In the genomic region with DNA sequence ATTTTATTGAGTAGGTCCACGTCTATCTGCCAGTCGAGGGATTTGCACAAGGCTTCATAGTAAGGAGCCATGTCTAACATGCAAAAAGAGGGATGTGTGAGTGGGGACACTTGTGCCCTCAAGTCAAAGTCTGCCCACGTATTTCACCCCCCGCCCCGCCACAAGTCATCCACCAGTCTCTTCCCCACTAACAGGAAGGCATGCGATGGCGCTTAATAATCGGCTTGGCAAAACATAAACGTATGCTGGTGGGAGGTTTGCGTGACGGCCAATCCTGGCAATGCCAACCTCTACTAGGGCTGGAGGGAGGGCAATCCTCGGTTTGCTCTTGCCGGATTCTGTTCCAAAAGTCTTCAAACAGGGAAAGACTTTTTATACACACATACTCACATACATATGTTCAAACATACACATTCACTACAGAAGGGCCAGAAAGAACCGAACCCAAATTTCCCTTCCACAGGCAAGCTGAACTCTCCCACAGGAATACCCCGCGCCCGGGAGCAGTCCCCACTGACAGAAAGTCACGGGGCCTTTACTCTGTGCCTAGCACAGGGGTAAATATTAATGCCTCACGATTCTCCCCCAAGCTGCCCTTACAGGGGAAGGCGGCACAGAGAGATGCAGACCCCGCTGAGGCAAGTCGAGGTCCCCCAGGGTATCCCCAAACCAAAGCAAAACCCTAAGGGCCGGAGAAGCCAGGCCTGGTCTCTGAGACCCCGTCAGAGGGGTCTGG, we compare ENCODE assay signal across 8 cellular contexts. TPM values are rescaled to one million over a fixed set of nuclear protein-coding genes. Genes with fewer than 3 reads are reported as not detected.
DNase-seq lines count a peak whose midpoint lies in the region; ATAC-seq and TF ChIP-seq lines count a peak whose summit lies in the region.

No MANE protein-coding gene starts in this region.

- H3K36me3 Mint-ChIP-seq in naive thymus-derived CD4-positive, alpha-beta T cell, result peaks cover 0 to 24% (median 17%) of the 10 kb centered on the region in 5 donors

- no peak for TF ChIP-seq CTCF in AG09309 (IDR thresholded peaks at IDR 0.05; ENCODE audit: control insufficient read depth, insufficient read depth, low read depth, low read length, missing control alignments)

- H3K27me3 Mint-ChIP-seq in naive thymus-derived CD4-positive, alpha-beta T cell, result peaks cover under 1 to 13% (median 9%) of the 10 kb centered on the region in 5 donors

- H3K27ac ChIP-seq in naive thymus-derived CD4-positive, alpha-beta T cell (ENCODE audit: low read depth, low read length), result peak overlapping the region; percentile 96

- no peak for DNase-seq in AG09309 (ENCODE audit: low read depth)
- DNase-seq in T-helper 2 cell, result peak in 3 of 5 experiments; percentile 4 to 38 (median 6)
- peak in 2 of 9 donors; percentile 11 to 25 for DNase-seq in naive thymus-derived CD4-positive, alpha-beta T cell
- DNase-seq in HuH-7 (ENCODE audit: low spot score), result no peak
- DNase-seq in H4 (ENCODE audit: low spot score), result no peak

- no peaks in the 10 kb centered on the region for H3K27me3 ChIP-seq in endocrine pancreas (ENCODE audit: control insufficient read depth, insufficient read depth, low read length)
- H3K27me3 ChIP-seq in naive thymus-derived CD4-positive, alpha-beta T cell (ENCODE audit: control insufficient read depth in 2 of 2, insufficient read depth in 2 of 2, low read length in 2 of 2), result no peaks in the 10 kb centered on the region

- H3K4me3 ChIP-seq in AG09309 (ENCODE audit: control insufficient read depth, low read depth, low read length), result peak overlapping the region; percentile 97
- peak overlapping the region; percentile 65 for H3K4me3 ChIP-seq in endocrine pancreas (ENCODE audit: control insufficient read depth, insufficient read depth, low read length)
- H3K4me3 ChIP-seq in naive thymus-derived CD4-positive, alpha-beta T cell (ENCODE audit: low read length), result peak overlapping the region; percentile 74

- no peaks in the 10 kb centered on the region for H3K36me3 ChIP-seq in endocrine pancreas (ENCODE audit: control insufficient read depth, insufficient read depth, low read length)
- H3K36me3 ChIP-seq in naive thymus-derived CD4-positive, alpha-beta T cell (ENCODE audit: control insufficient read depth in 2 of 3, insufficient read depth in 3 of 3, low read length in 3 of 3), result peaks cover 13 to 30% (median 19%) of the 10 kb centered on the region in 3 experiments

- H3K9me3 Mint-ChIP-seq in naive thymus-derived CD4-positive, alpha-beta T cell, result peaks cover 0 to 2% (median 0%) of the 10 kb centered on the region in 11 donors

- H3K4me3 Mint-ChIP-seq in naive thymus-derived CD4-positive, alpha-beta T cell, result peak overlapping the region; percentile 86 to 92 (median 89)

- H3K27ac Mint-ChIP-seq in naive thymus-derived CD4-positive, alpha-beta T cell, result peak overlapping the region; percentile 72 to 95 (median 90)

- no peaks in the 10 kb centered on the region for H3K4me1 ChIP-seq in endocrine pancreas (ENCODE audit: control insufficient read depth, insufficient read depth, low read length)
- peaks cover 17 to 19% of the 10 kb centered on the region in 2 donors for H3K4me1 ChIP-seq in naive thymus-derived CD4-positive, alpha-beta T cell (ENCODE audit: control insufficient read depth in 2 of 2, insufficient read depth in 2 of 2, low read length in 2 of 2)

- peak; percentile 20 for ATAC-seq in GM21717 (IDR thresholded peaks at IDR 0.05; ENCODE audit: unreplicated experiment)
- ATAC-seq in naive thymus-derived CD4-positive, alpha-beta T cell, result no peak
- no peak for ATAC-seq in HG03097 (IDR thresholded peaks at IDR 0.05; ENCODE audit: low FRiP score, unreplicated experiment)

- CTCF ChIA-PET in naive thymus-derived CD4-positive, alpha-beta T cell (lab: Charles Lee), result interaction anchor here (0.9 to 2.2 kb wide), 13 partner anchors 14 to 164 kb away, joined by 3 to 11 read pairs (median 4); partner anchors contain the start of gene SCAANT1

- H3K9ac ChIP-seq in endocrine pancreas (ENCODE audit: control insufficient read depth, insufficient read depth, low read length), result peak overlapping the region; percentile 83

- H3K4me1 Mint-ChIP-seq in naive thymus-derived CD4-positive, alpha-beta T cell, result peaks cover 18 to 51% (median 42%) of the 10 kb centered on the region in 7 donors

- POLR2A ChIA-PET in naive thymus-derived CD4-positive, alpha-beta T cell (lab: Charles Lee), result interaction anchor here (0.7 to 2.3 kb wide), 12 partner anchors 14 to 58 kb away, joined by 3 to 20 read pairs (median 4); no protein-coding TSS in a partner anchor

- H3K9me3 ChIP-seq in endocrine pancreas (ENCODE audit: control insufficient read depth, low read length), result no peaks in the 10 kb centered on the region
- no peaks in the 10 kb centered on the region for H3K9me3 ChIP-seq in naive thymus-derived CD4-positive, alpha-beta T cell (ENCODE audit: control insufficient read depth in 2 of 3, low read length in 3 of 3)

- intact Hi-C loops in naive thymus-derived CD4-positive, alpha-beta T cell (cut with micrococcal nuclease), result loop anchor here (1.0 to 2.0 kb wide), 8 partner anchors 8 to 160 kb away; partner anchors contain the start of genes ATXN7 (in 2 of the 2), THOC7 (in 2 of the 2) and SCAANT1 (in 1 of the 2)

RNA-seq across cellular contexts. Expression of gene PSMD6, which starts 0.7 kb away (rescaled TPM):
- 100 to 1,000 TPM in 1 of 5 experiments, 10 to 100 TPM in 4; 63.4 to 103 (median 84.1) TPM for total RNA-seq in naive thymus-derived CD4-positive, alpha-beta T cell
- polyA plus RNA-seq in naive thymus-derived CD4-positive, alpha-beta T cell, result 100 to 1,000 TPM; 119 to 134 TPM
- 102 and 104 TPM in 2 replicates for total RNA-seq in H4 (2014; rRNA removed; shearing (Covaris generic))

Comparison
In these comparisons a context has a peak if more than half of its experiments do, and no peak if none do; other contexts are left out.
1. DNase-seq: peak in T-helper 2 cell (3 of 5); none in AG09309 (single experiment), HuH-7 (single experiment) and H4 (single experiment).
2. Peak in every context shown above with its lines, with median percentiles within 50 percentile points of each other: H3K4me3 ChIP-seq.